In genomic region chr1:160652065-160652641, GRCh38 we compare ENCODE assay signal across 12 cellular contexts. TPM values are rescaled to one million over a fixed set of nuclear protein-coding genes. Genes with fewer than 3 reads are reported as not detected.
A peak's percentile ranks its signal among the peaks of the same experiment; 100 is the strongest.
DNase-seq lines count a peak whose midpoint lies in the region; ATAC-seq and TF ChIP-seq lines count a peak whose summit lies in the region.
"Not testable (repeated sequence)": the region's sequence is repeated elsewhere in the genome, so short reads cannot be mapped to it uniquely, and the experiment has no call there.
"Had no signal": no experiment of that assay in that cellular context is flagged by ENCODE, and none has a peak within 500 bp of the region (broad histone marks: within the 10 kb centered on the region; RNA-seq: fewer than 3 reads in every experiment).

No MANE protein-coding gene starts in this region.

- intact Hi-C loops in activated B cell treated with CpG ODN at 0.5 μM for 24 hours (cut with micrococcal nuclease): not testable (repeated sequence)

- not testable (repeated sequence) for DNase-seq in CD4-positive, CD25-positive, alpha-beta regulatory T cell; activated B cell treated with CpG ODN at 0.5 μM for 24 hours; activated naive CD8-positive, alpha-beta T cell treated with anti-CD3 and anti-CD28 coated beads, Interleukin-2, amount 50 U/mL, for 24 hours
- DNase-seq in NCI-H526 (lab: John Stamatoyannopoulos, UW) (peak; percentile 57 to 71), iPS DF 19.7 (ENCODE audit: low read depth, low spot score) (peak; percentile 97), neural progenitor cell (ENCODE audit: low spot score) (peak; percentile 26)

- CTCF ChIA-PET in activated B cell treated with CpG ODN at 0.5 μM for 24 hours (lab: Charles Lee): interaction anchor here (0.8 to 1.4 kb wide), 4 partner anchors 23 to 45 kb away, joined by 3 to 5 read pairs (median 4); no protein-coding TSS in a partner anchor

- not testable (repeated sequence) for H3K27me3 ChIP-seq in CD4-positive, CD25-positive, alpha-beta regulatory T cell (ENCODE audit: control insufficient read depth, insufficient read depth, low read length); neural progenitor cell

- peak overlapping the region; percentile 51 for H3K4me2 ChIP-seq in neural progenitor cell

- H3K36me3 ChIP-seq in CD4-positive, CD25-positive, alpha-beta regulatory T cell (ENCODE audit: control insufficient read depth, insufficient read depth, low read length); neural progenitor cell: not testable (repeated sequence)

- not testable (repeated sequence) for ATAC-seq in CD4-positive, CD25-positive, alpha-beta regulatory T cell (ENCODE audit: low read depth in 2 of 2); activated B cell treated with CpG ODN at 0.5 μM for 24 hours (ENCODE audit: low read depth); activated naive CD8-positive, alpha-beta T cell treated with anti-CD3 and anti-CD28 coated beads, Interleukin-2, amount 50 U/mL, for 24 hours

- H3K27me3 Mint-ChIP-seq in CD4-positive, CD25-positive, alpha-beta regulatory T cell; IgD-negative memory B cell; activated B cell treated with CpG ODN at 0.5 μM for 24 hours; activated naive CD8-positive, alpha-beta T cell treated with anti-CD3 and anti-CD28 coated beads, Interleukin-2, amount 50 U/mL, for 24 hours; neural progenitor cell (ENCODE audit: insufficient read depth, low read depth): not testable (repeated sequence)

- H4K20me1 ChIP-seq in neural progenitor cell (ENCODE audit: low read depth): not testable (repeated sequence)

- H3K9me3 Mint-ChIP-seq in CD4-positive, CD25-positive, alpha-beta regulatory T cell; IgD-negative memory B cell; activated B cell treated with CpG ODN at 0.5 μM for 24 hours; activated naive CD8-positive, alpha-beta T cell treated with anti-CD3 and anti-CD28 coated beads, Interleukin-2, amount 50 U/mL, for 24 hours; neural progenitor cell: not testable (repeated sequence)

- not testable (repeated sequence) for H3K79me2 ChIP-seq in neural progenitor cell (ENCODE audit: low read depth)

- H3K4me3 Mint-ChIP-seq in CD4-positive, CD25-positive, alpha-beta regulatory T cell: peak overlapping the region in 2 of 4 donors; percentile 42 to 52
- H3K4me3 Mint-ChIP-seq in IgD-negative memory B cell (peak overlapping the region; percentile 66 to 86 (median 78)), activated B cell treated with CpG ODN at 0.5 μM for 24 hours (peak overlapping the region; percentile 69)
- H3K4me3 Mint-ChIP-seq in activated naive CD8-positive, alpha-beta T cell treated with anti-CD3 and anti-CD28 coated beads, Interleukin-2, amount 50 U/mL, for 24 hours; neural progenitor cell: not testable (repeated sequence)

- peak overlapping the region; percentile 18 for H3K27ac ChIP-seq in CD4-positive, CD25-positive, alpha-beta regulatory T cell (ENCODE audit: insufficient read depth, low read length, poor library complexity, severe bottlenecking)
- not testable (repeated sequence) for H3K27ac ChIP-seq in neural progenitor cell

- TF ChIP-seq CTCF in GM12875 (IDR thresholded peaks at IDR 0.05; ENCODE audit: borderline replicate concordance, insufficient read depth, low read depth, low read length); activated B cell treated with CpG ODN at 0.5 μM for 24 hours (IDR thresholded peaks at IDR 0.05); neural progenitor cell (IDR thresholded peaks at IDR 0.05): not testable (repeated sequence)

- not testable (repeated sequence) for H3K9me3 ChIP-seq in CD4-positive, CD25-positive, alpha-beta regulatory T cell (ENCODE audit: control insufficient read depth in 2 of 2, low read length in 2 of 2); neural progenitor cell (ENCODE audit: low read depth)

- H3K9ac ChIP-seq in neural progenitor cell: not testable (repeated sequence)

- peaks cover 30 to 81% (median 52%) of the 10 kb centered on the region in 4 donors for H3K4me1 Mint-ChIP-seq in CD4-positive, CD25-positive, alpha-beta regulatory T cell
- H3K4me1 Mint-ChIP-seq in IgD-negative memory B cell: peaks cover 55 to 66% (median 64%) of the 10 kb centered on the region in 3 donors
- peaks cover 91% of the 10 kb centered on the region for H3K4me1 Mint-ChIP-seq in activated B cell treated with CpG ODN at 0.5 μM for 24 hours
- H3K4me1 Mint-ChIP-seq in activated naive CD8-positive, alpha-beta T cell treated with anti-CD3 and anti-CD28 coated beads, Interleukin-2, amount 50 U/mL, for 24 hours: peaks cover 80% of the 10 kb centered on the region
- peaks cover 19% of the 10 kb centered on the region for H3K4me1 Mint-ChIP-seq in neural progenitor cell

- H2AFZ ChIP-seq in neural progenitor cell (replicated peaks): not testable (repeated sequence)

- H3K36me3 Mint-ChIP-seq in CD4-positive, CD25-positive, alpha-beta regulatory T cell; IgD-negative memory B cell; activated B cell treated with CpG ODN at 0.5 μM for 24 hours (ENCODE audit: low read depth); neural progenitor cell: not testable (repeated sequence)
- H3K36me3 Mint-ChIP-seq in activated naive CD8-positive, alpha-beta T cell treated with anti-CD3 and anti-CD28 coated beads, Interleukin-2, amount 50 U/mL, for 24 hours (ENCODE audit: low read depth): peaks cover 17% of the 10 kb centered on the region

- H3F3A ChIP-seq in neural progenitor cell (ENCODE audit: low read depth): not testable (repeated sequence)

- peak overlapping the region; percentile 60 to 88 (median 85) for H3K27ac Mint-ChIP-seq in CD4-positive, CD25-positive, alpha-beta regulatory T cell
- peak overlapping the region; percentile 82 to 94 (median 91) for H3K27ac Mint-ChIP-seq in IgD-negative memory B cell
- H3K27ac Mint-ChIP-seq in activated B cell treated with CpG ODN at 0.5 μM for 24 hours: peak overlapping the region; percentile 93
- peak overlapping the region; percentile 83 for H3K27ac Mint-ChIP-seq in activated naive CD8-positive, alpha-beta T cell treated with anti-CD3 and anti-CD28 coated beads, Interleukin-2, amount 50 U/mL, for 24 hours
- not testable (repeated sequence) for H3K27ac Mint-ChIP-seq in neural progenitor cell

- peaks cover 32% of the 10 kb centered on the region for H3K4me1 ChIP-seq in CD4-positive, CD25-positive, alpha-beta regulatory T cell (ENCODE audit: control insufficient read depth, insufficient read depth, low read length, poor library complexity, severe bottlenecking)
- H3K4me1 ChIP-seq in neural progenitor cell: peaks cover 11% of the 10 kb centered on the region

- POLR2A ChIA-PET in activated B cell treated with CpG ODN at 0.5 μM for 24 hours (lab: Charles Lee): interaction anchor here (1.0 to 3.1 kb wide), 6 partner anchors 12 to 30 kb away, joined by 3 to 14 read pairs (median 4); no protein-coding TSS in a partner anchor

- peak overlapping the region; percentile 39 for H3K4me3 ChIP-seq in CD4-positive, CD25-positive, alpha-beta regulatory T cell (ENCODE audit: low read depth, low read length)
- peak overlapping the region; percentile 28 for H3K4me3 ChIP-seq in GM12875 (ENCODE audit: low read depth, low read length)
- not testable (repeated sequence) for H3K4me3 ChIP-seq in neural progenitor cell

RNA-seq across cellular contexts. Expression of gene SLAMF1, which starts 5.3 kb away (rescaled TPM):
- 70.3 TPM for total RNA-seq in CD4-positive, CD25-positive, alpha-beta regulatory T cell
- 10 to 100 TPM; 33.5 to 45.4 (median 39.5) TPM for polyA plus RNA-seq in CD4-positive, CD25-positive, alpha-beta regulatory T cell
- 17.2 TPM for polyA plus RNA-seq in IgD-negative memory B cell
- total RNA-seq in activated B cell treated with CpG ODN at 0.5 μM for 24 hours (85.7 and 91.7 TPM in 2 replicates), neural progenitor cell (ENCODE audit: low replicate concordance) (not detected in 2 replicates)
- total RNA-seq: gastrocnemius medialis, LHCN-M2, occipital lobe had no signal
- polyA plus RNA-seq: A549 had no signal

RNA-seq across cellular contexts. Expression of gene CD48, which starts 59.5 kb away (rescaled TPM):
- 290 TPM for total RNA-seq in CD4-positive, CD25-positive, alpha-beta regulatory T cell
- polyA plus RNA-seq in CD4-positive, CD25-positive, alpha-beta regulatory T cell: 100 to 1,000 TPM; 196 to 269 (median 240) TPM
- polyA plus RNA-seq in IgD-negative memory B cell: 129 TPM
- total RNA-seq in activated B cell treated with CpG ODN at 0.5 μM for 24 hours (200 and 202 TPM in 2 replicates), neural progenitor cell (ENCODE audit: low replicate concordance) (not detected in 2 replicates)
- total RNA-seq: LHCN-M2 had no signal
- polyA plus RNA-seq: A549 had no signal

Comparison
In these comparisons a context has a peak if more than half of its experiments do, and no peak if none do; other contexts are left out.
1. RNA of gene SLAMF1, which starts 5.3 kb away (total RNA-seq): 85.7 to 91.7 TPM in activated B cell treated with CpG ODN at 0.5 μM for 24 hours and 70.3 TPM in CD4-positive, CD25-positive, alpha-beta regulatory T cell (single experiment); not detected in neural progenitor cell; every median in the first group is over 10 times any median in the second.
2. RNA of gene CD48, which starts 59.5 kb away (total RNA-seq): 290 TPM in CD4-positive, CD25-positive, alpha-beta regulatory T cell (single experiment) and 200 to 202 TPM in activated B cell treated with CpG ODN at 0.5 μM for 24 hours; not detected in neural progenitor cell; every median in the first group is over 100 times any median in the second.